1 cellular context compared by ENCODE assay signal in genomic region chr3:137768021-137768360, GRCh38.
TF ChIP-seq lines count a peak whose summit lies in the region.

No MANE protein-coding gene starts in this region.

TF ChIP-seq in A549, 52 proteins besides CTCF, POLR2A, EP300 and RAD21 (continued from another document):
- TF ChIP-seq TFCP2L1 (CRISPR knock-in tag; IDR thresholded peaks at IDR 0.05) (no peak), SREBF2 (IDR thresholded peaks at IDR 0.05) (no peak), MYC (IDR thresholded peaks at IDR 0.05; ENCODE audit: borderline replicate concordance, low read length) (no peak), EHF (CRISPR knock-in tag; IDR thresholded peaks at IDR 0.05) (no peak), KDM1A (IDR thresholded peaks at IDR 0.05; ENCODE audit: low read depth) (no peak), PHF8 (IDR thresholded peaks at IDR 0.05; ENCODE audit: borderline replicate concordance, low read depth) (no peak), RCOR1 (IDR thresholded peaks at IDR 0.05; ENCODE audit: low read depth, low read length) (no peak), USF2 (IDR thresholded peaks at IDR 0.05) (no peak), CHD4 (IDR thresholded peaks at IDR 0.05; ENCODE audit: borderline replicate concordance) (no peak), CBX2 (IDR thresholded peaks at IDR 0.05; ENCODE audit: borderline replicate concordance, low read depth) (no peak), ATOH8 (CRISPR knock-in tag; IDR thresholded peaks at IDR 0.05; ENCODE audit: low read depth) (no peak), REST (IDR thresholded peaks at IDR 0.05) (no peak), CHD2 (IDR thresholded peaks at IDR 0.05; ENCODE audit: low read length, partially characterized antibody) (no peak)
